In genomic region chr10:49195864-49196263, GRCh38 we compare ENCODE assay signal across 4 cellular contexts. TPM values are rescaled to one million over a fixed set of nuclear protein-coding genes. Genes with fewer than 3 reads are reported as not detected.
"Had no signal": no experiment of that assay in that cellular context is flagged by ENCODE, and none has a peak within 500 bp of the region (broad histone marks: within the 10 kb centered on the region; RNA-seq: fewer than 3 reads in every experiment).

No MANE protein-coding gene starts in this region.

RNA-seq across cellular contexts. Expression of gene TMEM273, which starts 7.7 kb away (rescaled TPM):
- total RNA-seq: LHCN-M2, M059J, MCF 10A, NCI-H460 had no signal
